8 cellular contexts compared by ENCODE assay signal in genomic region chrX:74535211-74535621, GRCh38.
DNase-seq lines count a peak whose midpoint lies in the region; ATAC-seq and TF ChIP-seq lines count a peak whose summit lies in the region.

No MANE protein-coding gene starts in this region.

- peak overlapping the region; percentile 65 for H2AFZ ChIP-seq in MM.1S (ENCODE audit: low read length)

- no peak for TF ChIP-seq POLR2A in GM18505 (IDR thresholded peaks at IDR 0.05; ENCODE audit: borderline replicate concordance, extremely low read depth, insufficient read depth, insufficient read length)

- peaks cover 6 to 13% (median 8%) of the 10 kb centered on the region in 3 donors for H3K4me1 Mint-ChIP-seq in naive B cell

- H3K4me2 ChIP-seq in MM.1S (ENCODE audit: low read depth, low read length): peak overlapping the region; percentile 72; the same call in 1 of the 2 replicates

- no peaks in the 10 kb centered on the region for H3K4me1 ChIP-seq in MM.1S (ENCODE audit: low read length)

- no peak overlapping the region for H3K27ac ChIP-seq in MM.1S (ENCODE audit: low read length)
- peak overlapping the region; percentile 90; the same call in 1 of the 2 replicates for H3K27ac ChIP-seq in WERI-Rb-1

- H3K36me3 ChIP-seq in MM.1S (replicated peaks; ENCODE audit: insufficient read depth, low read length): no peaks in the 10 kb centered on the region
- H3K36me3 ChIP-seq in WERI-Rb-1: no peaks in the 10 kb centered on the region

- H3K9me3 ChIP-seq in MM.1S (replicated peaks; ENCODE audit: insufficient read depth, low read length): no peaks in the 10 kb centered on the region
- H3K9me3 ChIP-seq in WERI-Rb-1 (ENCODE audit: severe bottlenecking): no peaks in the 10 kb centered on the region

- H3K9me2 ChIP-seq in MM.1S (replicated peaks; ENCODE audit: insufficient read depth, low read length): no peaks in the 10 kb centered on the region

- TF ChIP-seq CTCF in AG09309 (IDR thresholded peaks at IDR 0.05; ENCODE audit: control insufficient read depth, insufficient read depth, low read depth, low read length, missing control alignments) (peak; percentile 51), MM.1S (IDR thresholded peaks at IDR 0.05; ENCODE audit: low read length) (peak; percentile 23), WERI-Rb-1 (IDR thresholded peaks at IDR 0.05; ENCODE audit: low read depth, low read length) (peak; percentile 46; the same call in 1 of the 2 replicates)

- H3F3A ChIP-seq in MM.1S (ENCODE audit: insufficient read depth, low read length): no peaks in the 10 kb centered on the region

- DNase-seq in AG09309 (ENCODE audit: low read depth) (no peak), MM.1S (peak; percentile 48), WERI-Rb-1 (peak; percentile 37), fibroblast of peridontal ligament (ENCODE audit: extremely low read depth) (peak; percentile 76), naive B cell (no peak), SKM-1 treated with dmso at 0.1 percent for 144 hours (lab: John Stamatoyannopoulos, UW; ENCODE audit: unreplicated experiment) (no peak)

- ATAC-seq in GM18505 (IDR thresholded peaks at IDR 0.05; ENCODE audit: unreplicated experiment) (peak; percentile 21), naive B cell (ENCODE audit: low read depth in 2 of 2) (peak in 1 of 2 donors; percentile 13), GM21737 (IDR thresholded peaks at IDR 0.05; ENCODE audit: unreplicated experiment) (no peak)

- H3K27ac Mint-ChIP-seq in naive B cell: peak overlapping the region in 2 of 6 donors; percentile 28 to 59

- no peaks in the 10 kb centered on the region for H4K20me1 ChIP-seq in MM.1S (ENCODE audit: insufficient read depth, low read length)

- H3K4me3 ChIP-seq in AG09309 (ENCODE audit: control insufficient read depth, low read depth, low read length) (no peak overlapping the region), MM.1S (ENCODE audit: low read length) (peak overlapping the region; percentile 63), WERI-Rb-1 (ENCODE audit: low read depth, low read length) (peak overlapping the region; percentile 59)

- H3K27me3 Mint-ChIP-seq in naive B cell: peaks cover 0 to 8% (median 0%) of the 10 kb centered on the region in 3 donors

- H3K27me3 ChIP-seq in MM.1S (replicated peaks; ENCODE audit: insufficient read depth, low read length): no peaks in the 10 kb centered on the region
- peaks cover 13% of the 10 kb centered on the region for H3K27me3 ChIP-seq in WERI-Rb-1 (ENCODE audit: insufficient read depth, low read depth, severe bottlenecking)

- H3K9me3 Mint-ChIP-seq in naive B cell: peaks cover 0 to 2% (median 0%) of the 10 kb centered on the region in 7 donors

- peak overlapping the region; percentile 78 to 95 (median 90) for H3K4me3 Mint-ChIP-seq in naive B cell

- H3K79me2 ChIP-seq in MM.1S (ENCODE audit: low read length): no peaks in the 10 kb centered on the region

- H3K9ac ChIP-seq in MM.1S (ENCODE audit: low read length): peak overlapping the region; percentile 51; the same call in 1 of the 2 replicates

- H3K36me3 Mint-ChIP-seq in naive B cell: no peaks in the 10 kb centered on the region

Comparison
In these comparisons a context has a peak if more than half of its experiments do, and no peak if none do; other contexts are left out.
1. DNase-seq: peak in MM.1S (single experiment), WERI-Rb-1 (single experiment) and fibroblast of peridontal ligament (single experiment); none in AG09309 (single experiment), naive B cell (single experiment) and SKM-1 treated with dmso at 0.1 percent for 144 hours (single experiment).
2. Peak in every context shown above with its lines, with median percentiles within 50 percentile points of each other: CTCF ChIP-seq.